Comparison of ENCODE assay signal across 29 cellular contexts in the genomic region with DNA sequence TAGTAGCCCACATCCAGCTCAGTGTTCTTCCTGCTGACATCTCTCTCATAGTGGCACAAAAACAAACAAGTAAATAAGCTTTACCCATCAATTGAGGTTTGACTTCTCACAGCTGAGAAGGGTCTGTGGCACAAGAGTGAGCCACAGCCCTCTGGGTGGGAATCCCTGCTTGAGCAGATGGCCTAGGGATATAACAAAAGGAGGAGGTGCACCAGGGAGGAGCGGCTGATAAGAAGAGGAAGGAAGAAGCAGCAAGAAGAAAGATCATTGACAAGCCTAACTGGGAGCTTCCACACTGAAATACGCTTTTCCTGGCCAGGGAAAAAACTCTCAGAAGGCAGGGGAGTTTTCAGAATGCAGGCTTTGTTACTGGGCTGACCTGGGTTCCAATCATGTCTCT.
"Had no signal": no experiment of that assay in that cellular context is flagged by ENCODE, and none has a peak within 500 bp of the region (broad histone marks: within the 10 kb centered on the region; RNA-seq: fewer than 3 reads in every experiment).

No MANE protein-coding gene starts in this region.

- H3K27me3 ChIP-seq: breast epithelium, neural progenitor cell, tibial nerve had no signal

- H3K9me3 ChIP-seq: breast epithelium, heart left ventricle, tibial nerve had no signal

- ATAC-seq: activated CD4-positive, CD25-positive, alpha-beta regulatory T cell treated with anti-CD3 and anti-CD28 coated beads, Interleukin-2, amount 50 U/mL, for 24 hours; esophagus mucosa; foreskin keratinocyte; heart left ventricle; left colon; naive thymus-derived CD4-positive, alpha-beta T cell; right cardiac atrium had no signal

- DNase-seq: activated CD4-positive, alpha-beta memory T cell treated with anti-CD3 and anti-CD28 coated beads, Interleukin-2, amount 10 ng/mL, durations not matched to agents 7 days and 5 days; activated CD4-positive, alpha-beta T cell treated with anti-CD3 and anti-CD28 coated beads for 48 hours; activated CD8-positive, alpha-beta memory T cell treated with anti-CD3 and anti-CD28 coated beads, Interleukin-2, amount 50 U/mL, for 48 hours; activated gamma-delta T cell; activated naive CD4-positive, alpha-beta T cell treated with anti-CD3 and anti-CD28 coated beads, Interleukin-2, amount 50 U/mL, for 16 hours; activated T-cell treated with anti-CD3 and anti-CD28 coated beads, Interleukin-2, amount 50 U/mL, for 24 hours; amniotic stem cell; central memory CD4-positive, alpha-beta T cell; endodermal cell; foreskin keratinocyte; hypothalamus; immature natural killer cell; kidney; left colon; midbrain; naive thymus-derived CD4-positive, alpha-beta T cell; stimulated activated CD4-positive, alpha-beta T cell treated with anti-CD3 and anti-CD28 coated beads, Interleukin-15, amount 100 ng/mL, for 24 hours; stimulated activated naive CD4-positive, alpha-beta T cell; T1000 had no signal

- H3K9me3 Mint-ChIP-seq: activated T-cell treated with anti-CD3 and anti-CD28 coated beads, Interleukin-2, amount 50 U/mL, for 24 hours; dendritic cell treated with granulocyte-macrophage colony-stimulating factor and Interleukin-4, amounts not matched to agents 40 ng/mL and 50 ng/mL, for 4 days; endodermal cell; neural progenitor cell had no signal

- H3K36me3 Mint-ChIP-seq: neural progenitor cell had no signal

- H3K4me3 Mint-ChIP-seq: activated CD4-positive, alpha-beta memory T cell treated with anti-CD3 and anti-CD28 coated beads, Interleukin-2, amount 10 ng/mL, durations not matched to agents 7 days and 5 days; activated T-cell treated with anti-CD3 and anti-CD28 coated beads, Interleukin-2, amount 50 U/mL, for 24 hours; dendritic cell treated with granulocyte-macrophage colony-stimulating factor and Interleukin-4, amounts not matched to agents 40 ng/mL and 50 ng/mL, for 4 days; endodermal cell; naive thymus-derived CD4-positive, alpha-beta T cell; neural progenitor cell; T-helper 1 cell treated with Interleukin-12 subunit alpha and Interleukin-12 subunit beta and Interleukin-4 antibody, amounts not matched to agents 30 μg/mL and 1 μg/mL, for 36 hours had no signal

- H2AFZ ChIP-seq: neural progenitor cell had no signal

- H3K27ac Mint-ChIP-seq: activated CD4-positive, alpha-beta memory T cell treated with anti-CD3 and anti-CD28 coated beads, Interleukin-2, amount 10 ng/mL, durations not matched to agents 7 days and 5 days; activated T-cell treated with anti-CD3 and anti-CD28 coated beads, Interleukin-2, amount 50 U/mL, for 24 hours; endodermal cell; immature natural killer cell; neural progenitor cell; T-helper 1 cell treated with Interleukin-12 subunit alpha and Interleukin-12 subunit beta and Interleukin-4 antibody, amounts not matched to agents 30 μg/mL and 1 μg/mL, for 36 hours had no signal

- H3K36me3 ChIP-seq: breast epithelium, heart left ventricle, neural progenitor cell, tibial nerve had no signal

- H3K4me3 ChIP-seq: breast epithelium, heart left ventricle, neural progenitor cell, tibial nerve had no signal

- H3K27ac ChIP-seq: breast epithelium, foreskin keratinocyte, heart left ventricle, neural progenitor cell, tibial nerve, VCaP had no signal

- H3K4me1 ChIP-seq: breast epithelium, foreskin keratinocyte, neural progenitor cell had no signal

- H3K4me2 ChIP-seq: neural progenitor cell had no signal
